Comparison of ENCODE assay signal across 24 cellular contexts in genomic region chr7:32034052-32034451, GRCh38. TPM values are rescaled to one million over a fixed set of nuclear protein-coding genes. Genes with fewer than 3 reads are reported as not detected.
DNase-seq lines count a peak whose midpoint lies in the region; ATAC-seq and TF ChIP-seq lines count a peak whose summit lies in the region.
"Had no signal": no experiment of that assay in that cellular context is flagged by ENCODE, and none has a peak within 500 bp of the region (broad histone marks: within the 10 kb centered on the region; RNA-seq: fewer than 3 reads in every experiment).

No MANE protein-coding gene starts in this region.

- H3K27ac Mint-ChIP-seq in stimulated activated naive CD8-positive, alpha-beta T cell treated with anti-CD3 and anti-CD28 coated beads, Interleukin-15, amount 100 ng/mL, for 72 hours: no peak overlapping the region
- H3K27ac Mint-ChIP-seq: activated CD8-positive, alpha-beta memory T cell treated with anti-CD3 and anti-CD28 coated beads, Interleukin-2, amount 10 ng/mL, durations not matched to agents 7 days and 5 days; activated naive CD8-positive, alpha-beta T cell treated with anti-CD3 and anti-CD28 coated beads, Interleukin-2, amount 50 U/mL, for 24 hours; CD4-positive, alpha-beta memory T cell; dendritic cell treated with granulocyte-macrophage colony-stimulating factor and Interleukin-4, amounts not matched to agents 40 ng/mL and 50 ng/mL, for 4 days; T-helper 2 cell treated with Interferon-gamma antibody and Interleukin-4, amounts not matched to agents 5 μg/mL and 100 μg/mL, for 36 hours had no signal

- peaks cover 16% of the 10 kb centered on the region for H3K4me1 Mint-ChIP-seq in stimulated activated naive CD8-positive, alpha-beta T cell treated with anti-CD3 and anti-CD28 coated beads, Interleukin-15, amount 100 ng/mL, for 72 hours
- H3K4me1 Mint-ChIP-seq: activated naive CD8-positive, alpha-beta T cell treated with anti-CD3 and anti-CD28 coated beads, Interleukin-2, amount 50 U/mL, for 24 hours; CD4-positive, alpha-beta memory T cell had no signal

- no peak overlapping the region for H2AFZ ChIP-seq in PC-3 (ENCODE audit: low read length)

- H3K4me2 ChIP-seq in PC-3 (ENCODE audit: low read length): peak overlapping the region; percentile 20

- peak; percentile 51 for TF ChIP-seq CTCF in PC-3 (conservative IDR thresholded peaks at IDR 0.05; ENCODE audit: low read depth, low read length)
- TF ChIP-seq CTCF in mucosa of descending colon (IDR thresholded peaks at IDR 0.05): no peak

- H3K9me3 Mint-ChIP-seq in stimulated activated naive CD8-positive, alpha-beta T cell treated with anti-CD3 and anti-CD28 coated beads, Interleukin-15, amount 100 ng/mL, for 72 hours: peaks cover 4 to 30% of the 10 kb centered on the region in 2 donors
- H3K9me3 Mint-ChIP-seq: dendritic cell treated with granulocyte-macrophage colony-stimulating factor and Interleukin-4, amounts not matched to agents 40 ng/mL and 50 ng/mL, for 4 days; T-helper 2 cell treated with Interferon-gamma antibody and Interleukin-4, amounts not matched to agents 5 μg/mL and 100 μg/mL, for 36 hours had no signal

- no peak overlapping the region for H3K4me3 ChIP-seq in PC-3 (ENCODE audit: low read length)
- H3K4me3 ChIP-seq in mucosa of descending colon: no peak overlapping the region
- H3K4me3 ChIP-seq: breast epithelium, left lung, ovary, sigmoid colon, SK-N-MC, stomach, upper lobe of right lung had no signal

- H3K27me3 Mint-ChIP-seq in stimulated activated naive CD8-positive, alpha-beta T cell treated with anti-CD3 and anti-CD28 coated beads, Interleukin-15, amount 100 ng/mL, for 72 hours: peaks cover 10% of the 10 kb centered on the region
- H3K27me3 Mint-ChIP-seq: CD4-positive, alpha-beta memory T cell; dendritic cell treated with granulocyte-macrophage colony-stimulating factor and Interleukin-4, amounts not matched to agents 40 ng/mL and 50 ng/mL, for 4 days had no signal

- no TSS peak for BruUV-seq in PC-3 (replicated peaks; lab: Mats Ljungman, UMichigan)

- ATAC-seq in PC-3: no peak; the same call in 1 of the 2 replicates
- no peak for ATAC-seq in stimulated activated naive CD8-positive, alpha-beta T cell treated with anti-CD3 and anti-CD28 coated beads, Interleukin-15, amount 100 ng/mL, for 72 hours
- ATAC-seq in mucosa of descending colon: no peak
- ATAC-seq: activated CD8-positive, alpha-beta memory T cell treated with anti-CD3 and anti-CD28 coated beads, Interleukin-2, amount 10 ng/mL, durations not matched to agents 7 days and 5 days; activated naive CD8-positive, alpha-beta T cell treated with anti-CD3 and anti-CD28 coated beads, Interleukin-2, amount 50 U/mL, for 24 hours; left lung; upper lobe of right lung had no signal

- no peak overlapping the region for H3K4me3 Mint-ChIP-seq in stimulated activated naive CD8-positive, alpha-beta T cell treated with anti-CD3 and anti-CD28 coated beads, Interleukin-15, amount 100 ng/mL, for 72 hours
- H3K4me3 Mint-ChIP-seq: activated CD8-positive, alpha-beta memory T cell treated with anti-CD3 and anti-CD28 coated beads, Interleukin-2, amount 10 ng/mL, durations not matched to agents 7 days and 5 days; activated naive CD8-positive, alpha-beta T cell treated with anti-CD3 and anti-CD28 coated beads, Interleukin-2, amount 50 U/mL, for 24 hours; CD4-positive, alpha-beta memory T cell; dendritic cell treated with granulocyte-macrophage colony-stimulating factor and Interleukin-4, amounts not matched to agents 40 ng/mL and 50 ng/mL, for 4 days; T-helper 2 cell treated with Interferon-gamma antibody and Interleukin-4, amounts not matched to agents 5 μg/mL and 100 μg/mL, for 36 hours had no signal

- H3K36me3 ChIP-seq in PC-3 (ENCODE audit: low read depth, low read length) (no peaks in the 10 kb centered on the region), mucosa of descending colon (ENCODE audit: low read depth) (no peaks in the 10 kb centered on the region)
- H3K36me3 ChIP-seq: breast epithelium, left lung, ovary, sigmoid colon, stomach, upper lobe of right lung had no signal

- CTCF ChIA-PET in PC-3 (lab: Charles Lee): no interaction called here

- no peak overlapping the region for H3K27ac ChIP-seq in PC-3 (ENCODE audit: low read length)
- H3K27ac ChIP-seq: left lung, ovary, sigmoid colon, SK-N-MC, stomach, upper lobe of right lung had no signal

- H3F3A ChIP-seq in PC-3 (ENCODE audit: low read length, unreplicated experiment): no peaks in the 10 kb centered on the region

- DNase-seq in DMS53 (lab: John Stamatoyannopoulos, UW) (peak; percentile 99), NCI-H2029 treated with DMSO at 0.1 percent for 48 hours (lab: John Stamatoyannopoulos, UW) (peak; percentile 57), PC-3 (peak; percentile 83), left kidney (ENCODE audit: low read depth, low spot score) (peak; percentile 67), NOMO-1 treated with DMSO at 0.1 percent for 48 hours (lab: John Stamatoyannopoulos, UW; ENCODE audit: unreplicated experiment) (no peak), mucosa of descending colon (no peak), NOMO-1 treated with dmso at 0.1 percent for 144 hours (lab: John Stamatoyannopoulos, UW; ENCODE audit: unreplicated experiment) (no peak)
- no peak for DNase-seq in stimulated activated naive CD8-positive, alpha-beta T cell treated with anti-CD3 and anti-CD28 coated beads, Interleukin-15, amount 100 ng/mL, for 72 hours
- DNase-seq: activated CD8-positive, alpha-beta memory T cell treated with anti-CD3 and anti-CD28 coated beads, Interleukin-2, amount 10 ng/mL, durations not matched to agents 7 days and 5 days; activated naive CD8-positive, alpha-beta T cell treated with anti-CD3 and anti-CD28 coated beads, Interleukin-2, amount 50 U/mL, for 24 hours; CD4-positive, alpha-beta memory T cell; foreskin melanocyte; left lung; NCI-H1436; ovary; sigmoid colon; stomach; upper lobe of right lung had no signal

- no peaks in the 10 kb centered on the region for H4K20me1 ChIP-seq in PC-3 (ENCODE audit: low read length)

- POLR2A ChIA-PET in PC-3 (lab: Charles Lee; ENCODE audit: unreplicated experiment): no interaction called here

- no peak overlapping the region for H3K9ac ChIP-seq in PC-3 (ENCODE audit: low read length)

- no peaks in the 10 kb centered on the region for H3K9me3 ChIP-seq in PC-3 (ENCODE audit: low read length)
- no peaks in the 10 kb centered on the region for H3K9me3 ChIP-seq in mucosa of descending colon
- H3K9me3 ChIP-seq: breast epithelium, left lung, ovary, sigmoid colon, stomach, upper lobe of right lung had no signal

- no peaks in the 10 kb centered on the region for H3K79me2 ChIP-seq in PC-3 (ENCODE audit: low read length)

- H3K4me1 ChIP-seq in PC-3 (ENCODE audit: insufficient read depth, low read length): peaks cover 53% of the 10 kb centered on the region
- H3K4me1 ChIP-seq in mucosa of descending colon (ENCODE audit: low read depth): no peaks in the 10 kb centered on the region
- H3K4me1 ChIP-seq: breast epithelium, left lung, sigmoid colon, upper lobe of right lung had no signal

- no peaks in the 10 kb centered on the region for H3K9me2 ChIP-seq in PC-3 (replicated peaks; ENCODE audit: low read length)

- intact Hi-C loops in PC-3 (cut with micrococcal nuclease): no loop called here
- intact Hi-C loops in mucosa of descending colon (cut with DNase I, micrococcal nuclease): no loop called here

- no peaks in the 10 kb centered on the region for H3K27me3 ChIP-seq in PC-3 (ENCODE audit: low read length)
- H3K27me3 ChIP-seq: breast epithelium, left lung, ovary, sigmoid colon, stomach, upper lobe of right lung had no signal

RNA-seq across cellular contexts. Expression of gene PDE1C, which starts 36.2 kb away (rescaled TPM):
- total RNA-seq in PC-3 (2014; rRNA removed) (14.1 and 14.4 TPM in 2 replicates), mucosa of descending colon (1 to 10 TPM; 2.5 to 4.8 (median 2.5) TPM)
- total RNA-seq: activated CD8-positive, alpha-beta memory T cell treated with anti-CD3 and anti-CD28 coated beads, Interleukin-2, amount 10 ng/mL, durations not matched to agents 7 days and 5 days; CD4-positive, alpha-beta memory T cell; G401; LHCN-M2 had no signal

Comparison
In these comparisons a context has a peak if more than half of its experiments do, and no peak if none do; other contexts are left out.
1. DNase-seq: peak in DMS53 (single experiment), NCI-H2029 treated with DMSO at 0.1 percent for 48 hours (single experiment), PC-3 (single experiment) and left kidney (single experiment); none in stimulated activated naive CD8-positive, alpha-beta T cell treated with anti-CD3 and anti-CD28 coated beads, Interleukin-15, amount 100 ng/mL, for 72 hours (0 of 2), NOMO-1 treated with DMSO at 0.1 percent for 48 hours (single experiment), mucosa of descending colon (0 of 3) and NOMO-1 treated with dmso at 0.1 percent for 144 hours (single experiment).